In genomic region chr2:73640537-73640936, GRCh38 we compare ENCODE assay signal across 19 cellular contexts. TPM values are rescaled to one million over a fixed set of nuclear protein-coding genes. Genes with fewer than 3 reads are reported as not detected.
A peak's percentile ranks its signal among the peaks of the same experiment; 100 is the strongest.
DNase-seq lines count a peak whose midpoint lies in the region; ATAC-seq, FAIRE-seq and TF ChIP-seq lines count a peak whose summit lies in the region.
"Had no signal": no experiment of that assay in that cellular context is flagged by ENCODE, and none has a peak within 500 bp of the region (broad histone marks: within the 10 kb centered on the region; RNA-seq: fewer than 3 reads in every experiment).

No MANE protein-coding gene starts in this region.

- no peak for FAIRE-seq in bronchial epithelial cell (lab: Jason Lieb, UNC)
- peak; percentile 98 for FAIRE-seq in islet of Langerhans (lab: Jason Lieb, UNC)

- no peak overlapping the region for H3K27ac Mint-ChIP-seq in stimulated activated naive B cell treated with anti-CD40 and anti-IgM and Interleukin-4, amounts not matched to agents 10 μg/mL and 1 μg/mL and 100 μg/mL, for 72 hours
- H3K27ac Mint-ChIP-seq: T-helper 2 cell treated with Interferon-gamma antibody and Interleukin-4, amounts not matched to agents 5 μg/mL and 100 μg/mL, for 36 hours had no signal

- H3K4me1 Mint-ChIP-seq in stimulated activated naive B cell treated with anti-CD40 and anti-IgM and Interleukin-4, amounts not matched to agents 10 μg/mL and 1 μg/mL and 100 μg/mL, for 72 hours = no peaks in the 10 kb centered on the region

- peaks cover 11 to 19% of the 10 kb centered on the region in 2 donors for H3K27me3 Mint-ChIP-seq in stimulated activated naive B cell treated with anti-CD40 and anti-IgM and Interleukin-4, amounts not matched to agents 10 μg/mL and 1 μg/mL and 100 μg/mL, for 72 hours

- H3K27me3 ChIP-seq in bronchial epithelial cell (ENCODE audit: control insufficient read depth, insufficient read depth, low read length) = no peaks in the 10 kb centered on the region
- H3K27me3 ChIP-seq: BLaER1 treated with 17β-estradiol and CSF1 and Interleukin-3, amounts not matched to agents 10 nM and 100 nM had no signal

- DNase-seq in DMS53 (lab: John Stamatoyannopoulos, UW) (peak; percentile 8), DMS53 treated with DMSO at 0.1 percent for 48 hours (lab: John Stamatoyannopoulos, UW; ENCODE audit: unreplicated experiment) (no peak), bronchial epithelial cell (ENCODE audit: low read depth) (peak; percentile 29), renal cortical epithelial cell (ENCODE audit: low read depth) (peak; percentile 77), NCI-H1417 (lab: John Stamatoyannopoulos, UW) (no peak)
- no peak for DNase-seq in stimulated activated naive B cell treated with anti-CD40 and anti-IgM and Interleukin-4, amounts not matched to agents 10 μg/mL and 1 μg/mL and 100 μg/mL, for 72 hours
- DNase-seq: activated CD4-positive, alpha-beta T cell treated with anti-CD3 and anti-CD28 coated beads for 1 hour; activated CD8-positive, alpha-beta memory T cell treated with anti-CD3 and anti-CD28 coated beads, Interleukin-2, amount 50 U/mL, for 4 hours; dermis blood vessel endothelial cell; HCEC 1CT; NCI-H1048; NCI-H2171 treated with DMSO at 0.1 percent for 48 hours; SHP77 treated with DMSO at 0.1 percent for 48 hours; trophoblast cell had no signal

- H3K36me3 Mint-ChIP-seq in stimulated activated naive B cell treated with anti-CD40 and anti-IgM and Interleukin-4, amounts not matched to agents 10 μg/mL and 1 μg/mL and 100 μg/mL, for 72 hours = peaks cover 2 to 8% of the 10 kb centered on the region in 2 donors

- no peak overlapping the region for H3K4me3 ChIP-seq in bronchial epithelial cell (ENCODE audit: low read depth, low read length)
- H3K4me3 ChIP-seq: BLaER1 treated with 17β-estradiol and CSF1 and Interleukin-3, amounts not matched to agents 10 nM and 100 nM; skin epidermis had no signal

- H3K36me3 ChIP-seq in bronchial epithelial cell (ENCODE audit: control insufficient read depth, insufficient read depth, low read length) = no peaks in the 10 kb centered on the region
- H3K36me3 ChIP-seq: BLaER1 treated with 17β-estradiol and CSF1 and Interleukin-3, amounts not matched to agents 10 nM and 100 nM had no signal

- no peak for TF ChIP-seq CTCF in bronchial epithelial cell (IDR thresholded peaks at IDR 0.05; ENCODE audit: insufficient read depth, low read length, severe bottlenecking)

- H3K9me3 Mint-ChIP-seq in stimulated activated naive B cell treated with anti-CD40 and anti-IgM and Interleukin-4, amounts not matched to agents 10 μg/mL and 1 μg/mL and 100 μg/mL, for 72 hours = peaks cover 11 to 14% of the 10 kb centered on the region in 2 donors

- no peak for ATAC-seq in stimulated activated naive B cell treated with anti-CD40 and anti-IgM and Interleukin-4, amounts not matched to agents 10 μg/mL and 1 μg/mL and 100 μg/mL, for 72 hours (replicated peaks)
- ATAC-seq in GM18861 (IDR thresholded peaks at IDR 0.05; ENCODE audit: unreplicated experiment) = no peak

- H3K4me3 Mint-ChIP-seq in stimulated activated naive B cell treated with anti-CD40 and anti-IgM and Interleukin-4, amounts not matched to agents 10 μg/mL and 1 μg/mL and 100 μg/mL, for 72 hours = no peak overlapping the region
- H3K4me3 Mint-ChIP-seq: T-helper 2 cell treated with Interferon-gamma antibody and Interleukin-4, amounts not matched to agents 5 μg/mL and 100 μg/mL, for 36 hours had no signal

RNA-seq across cellular contexts. Expression of gene NAT8, which starts 1.7 kb away (rescaled TPM):
- total RNA-seq in bronchial epithelial cell (not detected in 2 replicates), renal cortical epithelial cell (0.69 and 14.4 TPM in 2 replicates)
- total RNA-seq: dermis blood vessel endothelial cell had no signal

Comparison
In these comparisons a context has a peak if more than half of its experiments do, and no peak if none do; other contexts are left out.
1. DNase-seq: peak in DMS53 (single experiment), bronchial epithelial cell (single experiment) and renal cortical epithelial cell (single experiment); none in DMS53 treated with DMSO at 0.1 percent for 48 hours (single experiment), stimulated activated naive B cell treated with anti-CD40 and anti-IgM and Interleukin-4, amounts not matched to agents 10 μg/mL and 1 μg/mL and 100 μg/mL, for 72 hours (single experiment) and NCI-H1417 (0 of 3).